ENCODE assay signal across 31 cellular contexts in genomic region chr3:129620828-129621605, GRCh38. TPM values are rescaled to one million over a fixed set of nuclear protein-coding genes. Genes with fewer than 3 reads are reported as not detected.
DNase-seq lines count a peak whose midpoint lies in the region; ATAC-seq, FAIRE-seq and TF ChIP-seq lines count a peak whose summit lies in the region.
"Had no signal": no experiment of that assay in that cellular context is flagged by ENCODE, and none has a peak within 500 bp of the region (broad histone marks: within the 10 kb centered on the region; RNA-seq: fewer than 3 reads in every experiment).

No MANE protein-coding gene starts in this region.

- H3K4me1 Mint-ChIP-seq in activated CD4-positive, alpha-beta T cell treated with anti-CD3 and anti-CD28 coated beads for 36 hours = no peaks in the 10 kb centered on the region
- peaks cover 36% of the 10 kb centered on the region for H3K4me1 Mint-ChIP-seq in type B pancreatic cell (ENCODE audit: unreplicated experiment)
- peaks cover 14% of the 10 kb centered on the region for H3K4me1 Mint-ChIP-seq in activated CD8-positive, alpha-beta T cell treated with anti-CD3 and anti-CD28 coated beads, Interleukin-2, amount 10 ng/mL, durations not matched to agents 7 days and 5 days (ENCODE audit: low read depth)

- no peak overlapping the region for H2AK5ac ChIP-seq in H1 (ENCODE audit: low read depth, low read length)

- no peak overlapping the region for H3K56ac ChIP-seq in H1 (replicated peaks; ENCODE audit: insufficient read length, low read depth, low read length)

- H3K4me3 ChIP-seq in H1 (ENCODE audit: extremely low read depth in 1 of 4, insufficient read depth in 2 of 4, low read depth in 3 of 4, low read length in 4 of 4) (no peak overlapping the region), mucosa of descending colon (no peak overlapping the region)
- H3K4me3 ChIP-seq: hepatocyte, PC-9, testis had no signal

- H2BK120ac ChIP-seq in H1 (replicated peaks; ENCODE audit: low read depth, low read length) = no peak overlapping the region

- intact Hi-C loops in activated CD4-positive, alpha-beta T cell treated with anti-CD3 and anti-CD28 coated beads for 36 hours (cut with DNase I, micrococcal nuclease) = no loop called here
- intact Hi-C loops in mucosa of descending colon (cut with DNase I, micrococcal nuclease) = no loop called here

- H4K8ac ChIP-seq in H1 (ENCODE audit: extremely low read depth, insufficient read depth, low read length) = no peak overlapping the region

- DNase-seq in activated CD4-positive, alpha-beta T cell treated with anti-CD3 and anti-CD28 coated beads for 36 hours = peak; percentile 2
- no peak for DNase-seq in activated CD4-positive, alpha-beta T cell treated with anti-CD3 and anti-CD28 coated beads for 1 hour
- no peak for DNase-seq in H1 (ENCODE audit: low read depth in 1 of 2, low spot score in 2 of 2)
- peak in 2 of 3 donors; percentile 27 to 48 for DNase-seq in mucosa of descending colon
- no peak for DNase-seq in type B pancreatic cell (ENCODE audit: extremely low spot score, unreplicated experiment)
- DNase-seq in activated CD8-positive, alpha-beta T cell treated with anti-CD3 and anti-CD28 coated beads, Interleukin-2, amount 10 ng/mL, durations not matched to agents 7 days and 5 days = no peak
- no peak for DNase-seq in RCC 7860 (ENCODE audit: low spot score)
- DNase-seq in NCI-H226 = no peak
- DNase-seq: activated CD4-positive, alpha-beta T cell treated with anti-CD3 and anti-CD28 coated beads for 48 hours; activated naive CD4-positive, alpha-beta T cell treated with Interleukin-2 at 50 U/mL for 16 hours; activated T-cell treated with anti-CD3 and anti-CD28 coated beads, Interleukin-2, amount 50 U/mL, for 72 hours; AML-193; brain microvascular endothelial cell; effector memory CD8-positive, alpha-beta T cell; foreskin keratinocyte; immature natural killer cell; KG1; NCI-H1417 treated with DMSO at 0.1 percent for 48 hours; NK-92 treated with Interleukin-12 subunit alpha and Interleukin-12 subunit beta, amount 100 ng/mL, for 24 hours; occipital lobe; retina; SIG-M5; stimulated activated naive CD4-positive, alpha-beta T cell treated with Interleukin-2 at 50 U/mL for 16 hours; T-helper 1 cell; testis had no signal

- no peak for TF ChIP-seq POLR2A in H1 (IDR thresholded peaks at IDR 0.05; ENCODE audit: control extremely low read depth in 1 of 2, low read depth in 2 of 2, low read length in 2 of 2)

- H3K9me3 ChIP-seq in H1 (ENCODE audit: insufficient read depth in 2 of 2, low read depth in 1 of 2, low read length in 1 of 2) = no peaks in the 10 kb centered on the region
- H3K9me3 ChIP-seq in mucosa of descending colon = no peaks in the 10 kb centered on the region
- H3K9me3 ChIP-seq: testis had no signal

- H4K91ac ChIP-seq in H1 (replicated peaks; ENCODE audit: insufficient read length, low read length) = no peak overlapping the region

- no peak overlapping the region for H3K14ac ChIP-seq in H1 (ENCODE audit: insufficient read length)

- H4K5ac ChIP-seq in H1 (ENCODE audit: insufficient read length, low read depth, low read length) = no peak overlapping the region

- no peak overlapping the region for H2BK5ac ChIP-seq in H1 (ENCODE audit: low read depth, low read length)

- WGBS in H1 (ENCODE audit: extremely low coverage in 1 of 2, insufficient coverage in 1 of 2, insufficient read length in 1 of 2, insufficient replicate concordance in 2 of 2, low coverage in 1 of 2, low lambda C conversion rate in 2 of 2, missing lambda C conversion rate in 1 of 2), 2 experiments = 81% methylated on average over 16 of the region's 18 CpGs; no CpG with 5 or more reads in 1 of the 2 experiments

- no peak overlapping the region for H3K4me3 Mint-ChIP-seq in activated CD4-positive, alpha-beta T cell treated with anti-CD3 and anti-CD28 coated beads for 36 hours
- H3K4me3 Mint-ChIP-seq in type B pancreatic cell = no peak overlapping the region
- H3K4me3 Mint-ChIP-seq in activated CD8-positive, alpha-beta T cell treated with anti-CD3 and anti-CD28 coated beads, Interleukin-2, amount 10 ng/mL, durations not matched to agents 7 days and 5 days = no peak overlapping the region
- H3K4me3 Mint-ChIP-seq: activated T-cell treated with anti-CD3 and anti-CD28 coated beads, Interleukin-2, amount 50 U/mL, for 72 hours; effector memory CD8-positive, alpha-beta T cell; immature natural killer cell had no signal

- H3K36me3 ChIP-seq in H1 (ENCODE audit: control insufficient read depth in 2 of 4, insufficient read depth in 4 of 4, low read length in 3 of 4) (no peaks in the 10 kb centered on the region), mucosa of descending colon (ENCODE audit: low read depth) (no peaks in the 10 kb centered on the region)
- H3K36me3 ChIP-seq: brain microvascular endothelial cell had no signal

- no peak overlapping the region for H3K4me2 ChIP-seq in H1 (ENCODE audit: insufficient read depth in 1 of 2, low read depth in 2 of 2, low read length in 2 of 2)
- H3K4me2 ChIP-seq: hepatocyte, PC-9 had no signal

- no peak for ATAC-seq in activated CD4-positive, alpha-beta T cell treated with anti-CD3 and anti-CD28 coated beads for 36 hours
- no peak for ATAC-seq in mucosa of descending colon
- no peak for ATAC-seq in activated CD8-positive, alpha-beta T cell treated with anti-CD3 and anti-CD28 coated beads, Interleukin-2, amount 10 ng/mL, durations not matched to agents 7 days and 5 days
- ATAC-seq: activated T-cell treated with anti-CD3 and anti-CD28 coated beads, Interleukin-2, amount 50 U/mL, for 72 hours; effector memory CD8-positive, alpha-beta T cell; esophagus mucosa; foreskin keratinocyte had no signal

- H3K4ac ChIP-seq in H1 (replicated peaks; ENCODE audit: insufficient read length, low read depth, low read length) = no peak overlapping the region

- no peak for TF ChIP-seq RAD21 in H1 (IDR thresholded peaks at IDR 0.05 in 1 of 2, conservative IDR thresholded peaks at IDR 0.05 in 1 of 2; ENCODE audit: low read depth in 2 of 2, low read length in 2 of 2)

- FAIRE-seq in H1 (lab: Jason Lieb, UNC) = no peak
- no peak for FAIRE-seq in RCC 7860 (lab: Jason Lieb, UNC)
- FAIRE-seq: G401.6, GM18507, TTC549 had no signal

- no peaks in the 10 kb centered on the region for H3K79me1 ChIP-seq in H1 (ENCODE audit: low read depth, low read length)

- peak overlapping the region; percentile 11; the same call in 1 of the 2 replicates for H2BK20ac ChIP-seq in H1 (ENCODE audit: low read length)

- CTCF ChIA-PET in activated CD4-positive, alpha-beta T cell treated with anti-CD3 and anti-CD28 coated beads for 36 hours (lab: Charles Lee) = interaction anchor here (0.6 to 0.7 kb wide), 2 partner anchors 42 to 577 kb away, joined by 3 to 4 read pairs; no protein-coding TSS in a partner anchor
- CTCF ChIA-PET in H1 (lab: Charles Lee; ENCODE audit: partially characterized antibody) = interaction anchor here (1.0 to 1.8 kb wide), 6 partner anchors 12 to 238 kb away, joined by 3 to 7 read pairs (median 3); no protein-coding TSS in a partner anchor
- CTCF ChIA-PET in activated CD8-positive, alpha-beta T cell treated with anti-CD3 and anti-CD28 coated beads, Interleukin-2, amount 10 ng/mL, durations not matched to agents 7 days and 5 days (lab: Charles Lee) = no interaction called here

- no peak overlapping the region for H3K27ac Mint-ChIP-seq in activated CD4-positive, alpha-beta T cell treated with anti-CD3 and anti-CD28 coated beads for 36 hours
- H3K27ac Mint-ChIP-seq in type B pancreatic cell = peak overlapping the region; percentile 70
- H3K27ac Mint-ChIP-seq in activated CD8-positive, alpha-beta T cell treated with anti-CD3 and anti-CD28 coated beads, Interleukin-2, amount 10 ng/mL, durations not matched to agents 7 days and 5 days = no peak overlapping the region
- H3K27ac Mint-ChIP-seq: activated T-cell treated with anti-CD3 and anti-CD28 coated beads, Interleukin-2, amount 50 U/mL, for 72 hours; effector memory CD8-positive, alpha-beta T cell had no signal

- H2BK12ac ChIP-seq in H1 (ENCODE audit: low read depth, low read length) = peak overlapping the region; percentile 41; the same call in 1 of the 2 replicates

- H3K27ac ChIP-seq in H1 (ENCODE audit: low read depth, low read length) = no peak overlapping the region
- H3K27ac ChIP-seq: brain microvascular endothelial cell, foreskin keratinocyte, hepatocyte, PC-9, testis had no signal

- H3K23me2 ChIP-seq in H1 (ENCODE audit: low read depth, low read length) = no peaks in the 10 kb centered on the region

- H2BK15ac ChIP-seq in H1 (ENCODE audit: low read length) = peak overlapping the region; percentile 24; the same call in 1 of the 2 replicates

- peak overlapping the region; percentile 51; the same call in 1 of the 2 replicates for H3K18ac ChIP-seq in H1 (ENCODE audit: extremely low read depth, low read length)

- POLR2A ChIA-PET in activated CD4-positive, alpha-beta T cell treated with anti-CD3 and anti-CD28 coated beads for 36 hours (lab: Charles Lee) = no interaction called here
- POLR2A ChIA-PET in H1 (lab: Charles Lee; ENCODE audit: partially characterized antibody) = interaction anchor here (1.0 kb wide), 1 partner anchor 15 kb away, joined by 3 read pairs; no protein-coding TSS in a partner anchor
- POLR2A ChIA-PET in activated CD8-positive, alpha-beta T cell treated with anti-CD3 and anti-CD28 coated beads, Interleukin-2, amount 10 ng/mL, durations not matched to agents 7 days and 5 days (lab: Charles Lee) = no interaction called here

- H3K23ac ChIP-seq in H1 (ENCODE audit: insufficient read length) = no peak overlapping the region

- H3K27me3 ChIP-seq in H1 (replicated peaks in 1 of 4; ENCODE audit: control insufficient read depth in 3 of 4, extremely low read depth in 1 of 4, insufficient read depth in 3 of 4, low read length in 3 of 4) = no peaks in the 10 kb centered on the region
- H3K27me3 ChIP-seq: brain microvascular endothelial cell, foreskin keratinocyte, hepatocyte, testis had no signal

- no peak for TF ChIP-seq EP300 in H1 (IDR thresholded peaks at IDR 0.05; ENCODE audit: borderline replicate concordance in 1 of 2, low read depth in 2 of 2, low read length in 2 of 2)

- no peaks in the 10 kb centered on the region for H3K9me3 Mint-ChIP-seq in activated CD4-positive, alpha-beta T cell treated with anti-CD3 and anti-CD28 coated beads for 36 hours (ENCODE audit: low read depth)
- H3K9me3 Mint-ChIP-seq in type B pancreatic cell = no peaks in the 10 kb centered on the region
- no peaks in the 10 kb centered on the region for H3K9me3 Mint-ChIP-seq in activated CD8-positive, alpha-beta T cell treated with anti-CD3 and anti-CD28 coated beads, Interleukin-2, amount 10 ng/mL, durations not matched to agents 7 days and 5 days (ENCODE audit: insufficient read depth)
- H3K9me3 Mint-ChIP-seq: activated T-cell treated with anti-CD3 and anti-CD28 coated beads, Interleukin-2, amount 50 U/mL, for 72 hours; effector memory CD8-positive, alpha-beta T cell; immature natural killer cell had no signal

- H3K79me2 ChIP-seq in H1 (ENCODE audit: control insufficient read depth in 1 of 2, insufficient read depth in 2 of 2, low read length in 2 of 2) = no peaks in the 10 kb centered on the region
- H3K79me2 ChIP-seq: hepatocyte had no signal

- H4K20me1 ChIP-seq in H1 (replicated peaks in 1 of 2; ENCODE audit: control insufficient read depth in 1 of 2, insufficient read depth in 2 of 2, low read length in 2 of 2) = no peaks in the 10 kb centered on the region

- H3K9ac ChIP-seq in H1 (replicated peaks in 1 of 4; ENCODE audit: extremely low read depth in 1 of 4, low read depth in 3 of 4, low read length in 3 of 4) = no peak overlapping the region

- H2AFZ ChIP-seq in H1 (ENCODE audit: low read length) = no peak overlapping the region
- H2AFZ ChIP-seq: hepatocyte, PC-9 had no signal

- H3K4me1 ChIP-seq in H1 (replicated peaks in 1 of 4; ENCODE audit: control insufficient read depth in 3 of 4, insufficient read depth in 4 of 4, low read length in 3 of 4) (peaks cover under 1 to 17% (median 2%) of the 10 kb centered on the region in 4 experiments; a peak in 6 of 7 replicates), mucosa of descending colon (ENCODE audit: low read depth) (peaks cover 36% of the 10 kb centered on the region)

- TF ChIP-seq CTCF in H1 (IDR thresholded peaks at IDR 0.05; ENCODE audit: control extremely low read depth in 1 of 3, insufficient read depth in 1 of 3, low read depth in 1 of 3, low read length in 3 of 3) = no peak
- no peak for TF ChIP-seq CTCF in mucosa of descending colon (IDR thresholded peaks at IDR 0.05)
- TF ChIP-seq CTCF in type B pancreatic cell (conservative IDR thresholded peaks at IDR 0.05) = no peak

- H3K27me3 Mint-ChIP-seq in activated CD4-positive, alpha-beta T cell treated with anti-CD3 and anti-CD28 coated beads for 36 hours = no peaks in the 10 kb centered on the region
- H3K27me3 Mint-ChIP-seq in type B pancreatic cell = no peaks in the 10 kb centered on the region
- H3K27me3 Mint-ChIP-seq in activated CD8-positive, alpha-beta T cell treated with anti-CD3 and anti-CD28 coated beads, Interleukin-2, amount 10 ng/mL, durations not matched to agents 7 days and 5 days (ENCODE audit: low read depth) = peaks cover 9% of the 10 kb centered on the region

- no peaks in the 10 kb centered on the region for H3K36me3 Mint-ChIP-seq in activated CD4-positive, alpha-beta T cell treated with anti-CD3 and anti-CD28 coated beads for 36 hours (ENCODE audit: low read depth)
- no peaks in the 10 kb centered on the region for H3K36me3 Mint-ChIP-seq in type B pancreatic cell
- H3K36me3 Mint-ChIP-seq in activated CD8-positive, alpha-beta T cell treated with anti-CD3 and anti-CD28 coated beads, Interleukin-2, amount 10 ng/mL, durations not matched to agents 7 days and 5 days (ENCODE audit: low read depth) = no peaks in the 10 kb centered on the region
- H3K36me3 Mint-ChIP-seq: immature natural killer cell had no signal

RNA-seq across cellular contexts. Expression of gene PLXND1, which starts 14.5 kb away (rescaled TPM):
- total RNA-seq in activated CD4-positive, alpha-beta T cell treated with anti-CD3 and anti-CD28 coated beads for 36 hours = 1 to 10 TPM; 3.1 to 4.6 TPM
- total RNA-seq in H1 (2021; fragmentation: NEBNext Ultra II Directional; extraction: Animal tissue kit (Norgen Biotek cat#: 25700)) = 60.2 and 66.4 TPM in 2 replicates
- polyA plus RNA-seq in H1 (2011; rRNA removed) = 17.7 and 21.7 TPM in 2 replicates
- 18.6 TPM for polyA plus RNA-seq in H1 (2011; cell fraction: cytosol; rRNA removed)
- 82.4 TPM for polyA plus RNA-seq in H1 (2011; cell fraction: nucleus; rRNA removed)
- 31.8 to 69.1 TPM (median 54.8 TPM) in 4 replicates for polyA plus RNA-seq in H1 (2012, experiment 1 of 2)
- 41.9 TPM for polyA plus RNA-seq in H1 (2012, experiment 2 of 2)
- 103 TPM for polyA plus RNA-seq in H1 (2013, experiment 1 of 2)
- polyA plus RNA-seq in H1 (2013, experiment 2 of 2) = 99.8 TPM
- polyA minus RNA-seq in H1 (2011; rRNA and poly(A)+ RNA removed) = 28.1 and 28.5 TPM in 2 replicates
- 23.0 TPM for polyA minus RNA-seq in H1 (2011; cell fraction: cytosol; rRNA and poly(A)+ RNA removed)
- 22.9 TPM for polyA minus RNA-seq in H1 (2011; cell fraction: nucleus; rRNA and poly(A)+ RNA removed)
- 10 to 100 TPM; 26.8 to 57.1 (median 48.1) TPM for total RNA-seq in mucosa of descending colon
- total RNA-seq in type B pancreatic cell (ENCODE audit: low replicate concordance) = 56.9 and 71.0 TPM in 2 replicates
- total RNA-seq in activated CD8-positive, alpha-beta T cell treated with anti-CD3 and anti-CD28 coated beads, Interleukin-2, amount 10 ng/mL, durations not matched to agents 7 days and 5 days = 1 to 10 TPM; 3.7 to 4.1 TPM

Comparison
In these comparisons a context has a peak if more than half of its experiments do, and no peak if none do; other contexts are left out.
1. DNase-seq: peak in activated CD4-positive, alpha-beta T cell treated with anti-CD3 and anti-CD28 coated beads for 36 hours (single experiment) and mucosa of descending colon (2 of 3); none in activated CD4-positive, alpha-beta T cell treated with anti-CD3 and anti-CD28 coated beads for 1 hour (single experiment), H1 (0 of 2), type B pancreatic cell (single experiment), activated CD8-positive, alpha-beta T cell treated with anti-CD3 and anti-CD28 coated beads, Interleukin-2, amount 10 ng/mL, durations not matched to agents 7 days and 5 days (single experiment), RCC 7860 (single experiment) and NCI-H226 (single experiment).
2. RNA of gene PLXND1, which starts 14.5 kb away (total RNA-seq): 60.2 to 66.4 TPM in H1, 56.9 to 71.0 TPM in type B pancreatic cell and 26.8 to 57.1 TPM in mucosa of descending colon; 3.1 to 4.6 TPM in activated CD4-positive, alpha-beta T cell treated with anti-CD3 and anti-CD28 coated beads for 36 hours and 3.7 to 4.1 TPM in activated CD8-positive, alpha-beta T cell treated with anti-CD3 and anti-CD28 coated beads, Interleukin-2, amount 10 ng/mL, durations not matched to agents 7 days and 5 days; every median in the first group is over 4 times any median in the second.